16 cellular contexts compared by ENCODE assay signal in genomic region chr11:26078217-26078821, GRCh38.
DNase-seq lines count a peak whose midpoint lies in the region; ATAC-seq and TF ChIP-seq lines count a peak whose summit lies in the region.
"Had no signal": no experiment of that assay in that cellular context is flagged by ENCODE, and none has a peak within 500 bp of the region (broad histone marks: within the 10 kb centered on the region; RNA-seq: fewer than 3 reads in every experiment).

No MANE protein-coding gene starts in this region.

- no peaks in the 10 kb centered on the region for H3K36me3 ChIP-seq in body of pancreas (replicated peaks in 1 of 2; ENCODE audit: insufficient read depth in 1 of 2, low read depth in 2 of 2)

- ATAC-seq in GM19328 (IDR thresholded peaks at IDR 0.05; ENCODE audit: unreplicated experiment) (peak; percentile 65), HG02642 (IDR thresholded peaks at IDR 0.05; ENCODE audit: poor library complexity, unreplicated experiment) (peak; percentile 72), HG03575 (IDR thresholded peaks at IDR 0.05; ENCODE audit: extremely low read depth, insufficient number of reproducible peaks, low FRiP score, unreplicated experiment) (peak; percentile 46), GM18861 (IDR thresholded peaks at IDR 0.05; ENCODE audit: unreplicated experiment) (no peak), body of pancreas (no peak)
- ATAC-seq: activated naive CD8-positive, alpha-beta T cell treated with anti-CD3 and anti-CD28 coated beads, Interleukin-2, amount 50 U/mL, for 24 hours; sciatic nerve; stimulated activated naive CD8-positive, alpha-beta T cell treated with anti-CD3 and anti-CD28 coated beads, Interleukin-15, amount 100 ng/mL, for 72 hours had no signal

- TF ChIP-seq CTCF in lower leg skin (IDR thresholded peaks at IDR 0.05) (no peak), body of pancreas (IDR thresholded peaks at IDR 0.05) (no peak)

- intact Hi-C loops in lower leg skin (cut with DNase I; ENCODE audit: low total_unique reads) (no loop called here), body of pancreas (cut with DNase I) (no loop called here)

- H3K27me3 ChIP-seq in body of pancreas = no peaks in the 10 kb centered on the region

- H3K4me3 ChIP-seq in lower leg skin (ENCODE audit: low read depth, poor library complexity, severe bottlenecking) (no peak overlapping the region), body of pancreas (no peak overlapping the region)

- no peaks in the 10 kb centered on the region for H3K9me3 ChIP-seq in body of pancreas

- peak; percentile 34 for DNase-seq in iris pigment epithelial cell (ENCODE audit: low read depth)
- DNase-seq in lower leg skin (ENCODE audit: low spot score in 2 of 2) = no peak
- no peak for DNase-seq in body of pancreas
- no peak for DNase-seq in DMS153 (lab: John Stamatoyannopoulos, UW)
- DNase-seq: activated CD4-positive, alpha-beta T cell treated with anti-CD3 and anti-CD28 coated beads for 4 hours; activated naive CD8-positive, alpha-beta T cell treated with anti-CD3 and anti-CD28 coated beads, Interleukin-2, amount 50 U/mL, for 24 hours; activated T-cell treated with anti-CD3 and anti-CD28 coated beads, Interleukin-2, amount 50 U/mL, for 48 hours; NCI-H524 treated with DMSO at 0.1 percent for 48 hours; stimulated activated naive CD8-positive, alpha-beta T cell treated with anti-CD3 and anti-CD28 coated beads, Interleukin-15, amount 100 ng/mL, for 72 hours; T-helper 2 cell had no signal

- H3K4me1 ChIP-seq in body of pancreas = no peaks in the 10 kb centered on the region

- TF ChIP-seq POLR2A in lower leg skin (IDR thresholded peaks at IDR 0.05) (no peak), body of pancreas (IDR thresholded peaks at IDR 0.05) (no peak)

- H3K27ac ChIP-seq in body of pancreas = no peak overlapping the region
- H3K27ac ChIP-seq: RWPE1 had no signal

- WGBS in lower leg skin, 2 donors = 47 to 52% methylated on average over 5 of the region's 5 CpGs
- WGBS in body of pancreas, 2 donors = 39 to 47% methylated on average over 5 of the region's 5 CpGs

Comparison
In these comparisons a context has a peak if more than half of its experiments do, and no peak if none do; other contexts are left out.
1. ATAC-seq: peak in GM19328 (single experiment), HG02642 (single experiment) and HG03575 (single experiment); none in GM18861 (single experiment) and body of pancreas (single experiment).